Comparison of ENCODE assay signal across 24 cellular contexts in the genomic region with DNA sequence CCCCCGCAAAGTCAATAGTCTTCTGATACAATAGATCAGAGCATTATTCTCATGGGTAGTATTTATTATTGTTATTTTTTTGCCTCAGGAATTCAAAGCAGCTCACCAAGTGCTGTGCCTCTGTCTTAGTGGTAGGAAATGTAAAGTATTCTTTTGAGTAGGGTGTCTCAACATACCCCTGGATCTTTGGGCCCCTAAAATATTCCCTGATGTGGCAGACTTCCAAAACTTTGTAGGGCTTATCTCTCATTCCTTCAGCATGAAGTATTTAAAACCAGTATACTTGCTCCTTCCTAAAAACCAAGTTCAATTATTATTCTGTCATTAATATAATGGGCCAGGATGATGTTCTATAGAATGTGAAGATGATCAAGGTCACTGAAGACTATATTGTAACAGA.
"Had no signal": no experiment of that assay in that cellular context is flagged by ENCODE, and none has a peak within 500 bp of the region (broad histone marks: within the 10 kb centered on the region; RNA-seq: fewer than 3 reads in every experiment).

No MANE protein-coding gene starts in this region.

- H3K27ac Mint-ChIP-seq: immature natural killer cell; memory B cell; mesothelial cell of epicardium; natural killer cell treated with Interleukin-12 subunit alpha and Interleukin-12 subunit beta and Interleukin-15 and Interleukin-18, amount 100 ng/mL, for 72 hours; neural progenitor cell; type B pancreatic cell had no signal

- H3K4me3 ChIP-seq: gastrocnemius medialis, heart right ventricle, left ventricle myocardium inferior, lower lobe of right lung, neural progenitor cell, ovary, right atrium auricular region, sigmoid colon, suprapubic skin, thyroid gland had no signal

- H3K4me1 Mint-ChIP-seq: immature natural killer cell, neural progenitor cell had no signal

- H3K27ac ChIP-seq: gastrocnemius medialis, heart right ventricle, left ventricle myocardium inferior, lower lobe of right lung, neural progenitor cell, ovary, right atrium auricular region, sigmoid colon, suprapubic skin, thyroid gland had no signal

- H3K9me3 ChIP-seq: gastrocnemius medialis, heart right ventricle, left ventricle myocardium inferior, lower lobe of right lung, ovary, right atrium auricular region, sigmoid colon, suprapubic skin, thyroid gland had no signal

- FAIRE-seq: endometrium, kidney, small intestine, urothelium cell line had no signal

- H3K9me3 Mint-ChIP-seq: memory B cell, mesothelial cell of epicardium, neural progenitor cell had no signal

- H3K27me3 ChIP-seq: gastrocnemius medialis, neural progenitor cell, ovary, right atrium auricular region, sigmoid colon, suprapubic skin, thyroid gland had no signal

- H3K4me2 ChIP-seq: neural progenitor cell had no signal

- H3K4me3 Mint-ChIP-seq: immature natural killer cell; memory B cell; mesothelial cell of epicardium; natural killer cell treated with Interleukin-12 subunit alpha and Interleukin-12 subunit beta and Interleukin-15 and Interleukin-18, amount 100 ng/mL, for 72 hours; neural progenitor cell; type B pancreatic cell had no signal

- H3K4me1 ChIP-seq: gastrocnemius medialis, heart right ventricle, left ventricle myocardium inferior, lower lobe of right lung, neural progenitor cell, right atrium auricular region, sigmoid colon, suprapubic skin, thyroid gland had no signal

- H3K9ac ChIP-seq: neural progenitor cell had no signal

- H2AFZ ChIP-seq: neural progenitor cell had no signal

- H3K36me3 Mint-ChIP-seq: immature natural killer cell; memory B cell; mesothelial cell of epicardium; natural killer cell treated with Interleukin-12 subunit alpha and Interleukin-12 subunit beta and Interleukin-15 and Interleukin-18, amount 100 ng/mL, for 72 hours; neural progenitor cell; type B pancreatic cell had no signal

- H3K27me3 Mint-ChIP-seq: memory B cell, type B pancreatic cell had no signal

- DNase-seq: effector memory CD4-positive, alpha-beta T cell; gastrocnemius medialis; heart right ventricle; immature natural killer cell; kidney; left cardiac atrium; left ventricle myocardium inferior; lower lobe of right lung; nucleus accumbens; ovary; sigmoid colon; small intestine; stimulated activated CD4-positive, alpha-beta T cell treated with anti-CD3 and anti-CD28 coated beads, Interleukin-12 subunit alpha, Interleukin-12 subunit beta, amount 100 ng/mL, for 4 hours; stimulated activated naive CD4-positive, alpha-beta T cell treated with Interleukin-2 at 50 U/mL for 16 hours; thyroid gland had no signal

- H3K36me3 ChIP-seq: gastrocnemius medialis, heart right ventricle, left ventricle myocardium inferior, lower lobe of right lung, neural progenitor cell, ovary, right atrium auricular region, sigmoid colon, suprapubic skin, thyroid gland had no signal

- ATAC-seq: gastrocnemius medialis; heart right ventricle; left cardiac atrium; lower lobe of right lung; natural killer cell treated with Interleukin-12 subunit alpha and Interleukin-12 subunit beta and Interleukin-15 and Interleukin-18, amount 100 ng/mL, for 72 hours had no signal
